Comparison of ENCODE assay signal across 36 cellular contexts in genomic region chr6:81854474-81854873, GRCh38.
DNase-seq lines count a peak whose midpoint lies in the region; ATAC-seq, FAIRE-seq and TF ChIP-seq lines count a peak whose summit lies in the region.
"Had no signal": no experiment of that assay in that cellular context is flagged by ENCODE, and none has a peak within 500 bp of the region (broad histone marks: within the 10 kb centered on the region; RNA-seq: fewer than 3 reads in every experiment).

No MANE protein-coding gene starts in this region.

- CTCF ChIA-PET in HepG2 (lab: Yijun Ruan, JAX; ENCODE audit: low intra/inter-chr PET ratio, low total read pairs), result no interaction called here
- CTCF ChIA-PET in Caco-2 (lab: Charles Lee), result no interaction called here
- CTCF ChIA-PET in HEK293T (lab: Yijun Ruan, JAX), result no interaction called here
- CTCF ChIA-PET in endothelial cell of umbilical vein (lab: Charles Lee), result no interaction called here
- CTCF ChIA-PET in activated naive CD4-positive, alpha-beta T cell treated with anti-CD3 and anti-CD28 coated beads for 36 hours (lab: Charles Lee), result interaction anchor here (1.0 kb wide), 1 partner anchor 13 kb away, joined by 3 read pairs; no protein-coding TSS in a partner anchor

- no TSS peak for BruUV-seq in HepG2 (replicated peaks; lab: Mats Ljungman, UMichigan)
- no TSS peak for BruUV-seq in Caco-2 (replicated peaks; lab: Mats Ljungman, UMichigan)
- BruUV-seq in endothelial cell of umbilical vein (replicated peaks; lab: Mats Ljungman, UMichigan), result no TSS peak

- H3K9ac ChIP-seq in HepG2 (ENCODE audit: insufficient read depth, low read depth, low read length), result no peak overlapping the region
- H3K9ac ChIP-seq in endothelial cell of umbilical vein (replicated peaks; ENCODE audit: extremely low read depth, insufficient read depth, low read length), result peak overlapping the region; percentile 3
- H3K9ac ChIP-seq: BLaER1; BLaER1 treated with 17β-estradiol and CSF1 and Interleukin-3, amounts not matched to agents 10 nM and 100 nM had no signal

- no peak overlapping the region for H2AFZ ChIP-seq in HepG2 (ENCODE audit: low read length)
- H2AFZ ChIP-seq in endothelial cell of umbilical vein (ENCODE audit: low read depth, low read length), result no peak overlapping the region

- H3K4me2 ChIP-seq in HepG2 (ENCODE audit: low read depth, low read length) (peak overlapping the region; percentile 25; the same call in 1 of the 2 replicates), endothelial cell of umbilical vein (ENCODE audit: insufficient read depth, low read length) (peak overlapping the region; percentile 87)
- H3K4me2 ChIP-seq: A549; BLaER1; BLaER1 treated with 17β-estradiol and CSF1 and Interleukin-3, amounts not matched to agents 10 nM and 100 nM had no signal

- TF ChIP-seq CTCF in HepG2 (CRISPR knock-in tag; IDR thresholded peaks at IDR 0.05), result no peak
- no peak for TF ChIP-seq CTCF in right lobe of liver (IDR thresholded peaks at IDR 0.05)
- TF ChIP-seq CTCF in Caco-2 (IDR thresholded peaks at IDR 0.05; ENCODE audit: insufficient read depth in 1 of 2, low read depth in 1 of 2, low read length in 1 of 2, severe bottlenecking in 1 of 2, unreplicated experiment in 1 of 2), result no peak
- no peak for TF ChIP-seq CTCF in endothelial cell of umbilical vein (IDR thresholded peaks at IDR 0.05; ENCODE audit: extremely low read depth in 1 of 2, insufficient read depth in 1 of 2, low read depth in 1 of 2, low read length in 2 of 2)
- no peak for TF ChIP-seq CTCF in mesothelial cell of epicardium (IDR thresholded peaks at IDR 0.05; ENCODE audit: unreplicated experiment)

- POLR2A ChIA-PET in HepG2 (lab: Yijun Ruan, JAX) (no interaction called here), Caco-2 (lab: Charles Lee) (no interaction called here), HEK293T (lab: Yijun Ruan, JAX) (no interaction called here), endothelial cell of umbilical vein (lab: Charles Lee) (no interaction called here)

- ATAC-seq in HepG2 (no peak), right lobe of liver (no peak), GM19467 (IDR thresholded peaks at IDR 0.05; ENCODE audit: unreplicated experiment) (no peak)
- ATAC-seq: A549; CD8-positive, alpha-beta T cell had no signal

- H3K9me3 ChIP-seq in HepG2 (ENCODE audit: low read length), result no peaks in the 10 kb centered on the region
- no peaks in the 10 kb centered on the region for H3K9me3 ChIP-seq in right lobe of liver
- H3K9me3 ChIP-seq in Caco-2, result no peaks in the 10 kb centered on the region; the same call in 1 of the 2 replicates
- no peaks in the 10 kb centered on the region for H3K9me3 ChIP-seq in endothelial cell of umbilical vein (replicated peaks; ENCODE audit: control insufficient read depth, insufficient read depth, low read length)
- H3K9me3 ChIP-seq: A549; BE2C; BLaER1; BLaER1 treated with 17β-estradiol and CSF1 and Interleukin-3, amounts not matched to agents 10 nM and 100 nM had no signal

- no peaks in the 10 kb centered on the region for H3K36me3 ChIP-seq in HepG2 (replicated peaks in 1 of 2; ENCODE audit: control insufficient read depth in 1 of 2, insufficient read depth in 2 of 2, low read length in 2 of 2)
- no peaks in the 10 kb centered on the region for H3K36me3 ChIP-seq in right lobe of liver
- H3K36me3 ChIP-seq in Caco-2 (ENCODE audit: control insufficient read depth, insufficient read depth, low read length), result no peaks in the 10 kb centered on the region
- no peaks in the 10 kb centered on the region for H3K36me3 ChIP-seq in endothelial cell of umbilical vein (ENCODE audit: control insufficient read depth in 2 of 2, extremely low read depth in 1 of 2, insufficient read depth in 2 of 2, low read length in 2 of 2)
- H3K36me3 ChIP-seq: BE2C; BLaER1; BLaER1 treated with 17β-estradiol and CSF1 and Interleukin-3, amounts not matched to agents 10 nM and 100 nM had no signal

- H3K4me1 Mint-ChIP-seq in Caco-2 (ENCODE audit: low read depth, unreplicated experiment) (peaks cover 37% of the 10 kb centered on the region), mesothelial cell of epicardium (peaks cover 16% of the 10 kb centered on the region)
- no peaks in the 10 kb centered on the region for H3K4me1 Mint-ChIP-seq in activated naive CD4-positive, alpha-beta T cell treated with anti-CD3 and anti-CD28 coated beads for 36 hours (ENCODE audit: low read depth)
- H3K4me1 Mint-ChIP-seq: B cell; CD14-positive monocyte; CD4-positive, alpha-beta memory T cell; CD4-positive, CD25-positive, alpha-beta regulatory T cell; CD8-positive, alpha-beta memory T cell had no signal

- TF ChIP-seq EP300 in HepG2 (IDR thresholded peaks at IDR 0.05; ENCODE audit: low read depth in 2 of 2, low read length in 2 of 2) (peak in 1 of 2 experiments; percentile 16; a peak in 1 of 4 replicates), HepG2 (CRISPR knock-in tag; IDR thresholded peaks at IDR 0.05; ENCODE audit: borderline replicate concordance) (no peak)

- intact Hi-C loops in HepG2 (cut with micrococcal nuclease; ENCODE audit: unreplicated experiment) (loop anchor here (10.0 kb wide), 1 partner anchor 150 kb away; no protein-coding TSS in a partner anchor), right lobe of liver (cut with DNase I) (no loop called here), Caco-2 (cut with micrococcal nuclease; ENCODE audit: unreplicated experiment) (loop anchor here (1.0 to 5.0 kb wide), 7 partner anchors 9 to 292 kb away; partner anchors contain the start of gene TENT5A), endothelial cell of umbilical vein (cut with micrococcal nuclease) (loop anchor here (1.0 to 2.0 kb wide), 4 partner anchors 11 to 102 kb away; partner anchors contain the start of gene TENT5A)
- intact Hi-C loops in activated naive CD4-positive, alpha-beta T cell treated with anti-CD3 and anti-CD28 coated beads for 36 hours (cut with micrococcal nuclease), result no loop called here

- dilution Hi-C loops in endothelial cell of umbilical vein (cut with MboI; ENCODE audit: extremely low pct_ligation_motif_present, low sequenced_read_pairs), result no loop called here

- H3K27me3 ChIP-seq in HepG2 (ENCODE audit: control insufficient read depth in 1 of 2, insufficient read depth in 2 of 2, low read length in 2 of 2) (no peaks in the 10 kb centered on the region), right lobe of liver (no peaks in the 10 kb centered on the region), Caco-2 (replicated peaks; ENCODE audit: control insufficient read depth, insufficient read depth, low read length) (no peaks in the 10 kb centered on the region), endothelial cell of umbilical vein (ENCODE audit: control insufficient read depth in 2 of 2, insufficient read depth in 2 of 2, low read length in 2 of 2) (no peaks in the 10 kb centered on the region)
- H3K27me3 ChIP-seq: BE2C; BLaER1; BLaER1 treated with 17β-estradiol and CSF1 and Interleukin-3, amounts not matched to agents 10 nM and 100 nM had no signal

- no peak for TF ChIP-seq RAD21 in HepG2 (CRISPR knock-in tag; IDR thresholded peaks at IDR 0.05)

- DNase-seq in HepG2 (ENCODE audit: low spot score) (no peak), right lobe of liver (no peak), Caco-2 (peak; percentile 59 to 65), HEK293T (ENCODE audit: extremely low spot score) (no peak), endothelial cell of umbilical vein (ENCODE audit: low read depth, low spot score) (no peak), mesothelial cell of epicardium (ENCODE audit: low spot score in 2 of 2, unreplicated experiment in 2 of 2) (no peak)
- no peak for DNase-seq in activated naive CD4-positive, alpha-beta T cell treated with anti-CD3 and anti-CD28 coated beads for 36 hours
- DNase-seq: 8988T; ACHN; AML-193; BE2C; C1 segment of cervical spinal cord; Calu3; CD4-positive, alpha-beta memory T cell; CD4-positive, alpha-beta T cell; CD4-positive, CD25-positive, alpha-beta regulatory T cell; CD8-positive, alpha-beta memory T cell; CD8-positive, alpha-beta T cell; COR-L47; DMS 273 treated with DMSO at 0.1 percent for 48 hours; DMS153; DMS53; DMS79; DMS79 treated with DMSO at 0.1 percent for 48 hours; DND-41; EL had no signal

- FAIRE-seq in HepG2 (lab: Jason Lieb, UNC), result no peak
- peak; percentile 24 for FAIRE-seq in endothelial cell of umbilical vein (lab: Jason Lieb, UNC)
- FAIRE-seq: A204.1, A549, D721Med had no signal

- H3K27me3 Mint-ChIP-seq in Caco-2 (ENCODE audit: insufficient read depth, unreplicated experiment) (no peaks in the 10 kb centered on the region), mesothelial cell of epicardium (ENCODE audit: low read depth) (no peaks in the 10 kb centered on the region)
- no peaks in the 10 kb centered on the region for H3K27me3 Mint-ChIP-seq in activated naive CD4-positive, alpha-beta T cell treated with anti-CD3 and anti-CD28 coated beads for 36 hours (ENCODE audit: low read depth)
- H3K27me3 Mint-ChIP-seq: B cell; CD4-positive, alpha-beta T cell had no signal

- H4K20me1 ChIP-seq in HepG2 (ENCODE audit: insufficient read depth, low read length), result no peaks in the 10 kb centered on the region
- no peaks in the 10 kb centered on the region for H4K20me1 ChIP-seq in endothelial cell of umbilical vein (replicated peaks; ENCODE audit: control insufficient read depth, extremely low read depth, insufficient read depth, low read length)
- H4K20me1 ChIP-seq: BLaER1; BLaER1 treated with 17β-estradiol and CSF1 and Interleukin-3, amounts not matched to agents 10 nM and 100 nM had no signal

- H3K9me3 Mint-ChIP-seq in Caco-2 (ENCODE audit: unreplicated experiment) (peaks cover 14% of the 10 kb centered on the region), mesothelial cell of epicardium (peaks cover 4% of the 10 kb centered on the region)
- H3K9me3 Mint-ChIP-seq in activated naive CD4-positive, alpha-beta T cell treated with anti-CD3 and anti-CD28 coated beads for 36 hours, result no peaks in the 10 kb centered on the region

- no peaks in the 10 kb centered on the region for H3K9me1 ChIP-seq in endothelial cell of umbilical vein (replicated peaks; ENCODE audit: control insufficient read depth, extremely low read depth, insufficient read depth, low read length)

- H3K4me3 ChIP-seq in HepG2 (replicated peaks in 1 of 3; ENCODE audit: insufficient read depth in 1 of 3, low read depth in 2 of 3, low read length in 3 of 3) (no peak overlapping the region), right lobe of liver (no peak overlapping the region), Caco-2 (ENCODE audit: low read depth, low read length) (no peak overlapping the region), endothelial cell of umbilical vein (replicated peaks in 1 of 3; ENCODE audit: insufficient read depth in 1 of 3, low read depth in 1 of 3, low read length in 3 of 3) (no peak overlapping the region)
- H3K4me3 ChIP-seq: A549; BLaER1; BLaER1 treated with 17β-estradiol and CSF1 and Interleukin-3, amounts not matched to agents 10 nM and 100 nM had no signal

- H3K4me1 ChIP-seq in HepG2 (ENCODE audit: insufficient read depth, low read length) (peaks cover 26% of the 10 kb centered on the region), right lobe of liver (no peaks in the 10 kb centered on the region), Caco-2 (peaks cover 52% of the 10 kb centered on the region), endothelial cell of umbilical vein (ENCODE audit: control insufficient read depth, extremely low read depth, insufficient read depth, low read length) (peaks cover 16% of the 10 kb centered on the region)
- H3K4me1 ChIP-seq: A549; BE2C; BLaER1; BLaER1 treated with 17β-estradiol and CSF1 and Interleukin-3, amounts not matched to agents 10 nM and 100 nM had no signal

- H3K79me2 ChIP-seq in HepG2 (ENCODE audit: insufficient read depth, low read length) (no peaks in the 10 kb centered on the region), endothelial cell of umbilical vein (ENCODE audit: control insufficient read depth, insufficient read depth, low read length) (no peaks in the 10 kb centered on the region)

- peak overlapping the region; percentile 58 for H3K4me3 Mint-ChIP-seq in Caco-2 (ENCODE audit: unreplicated experiment)
- no peak overlapping the region for H3K4me3 Mint-ChIP-seq in activated naive CD4-positive, alpha-beta T cell treated with anti-CD3 and anti-CD28 coated beads for 36 hours
- H3K4me3 Mint-ChIP-seq in mesothelial cell of epicardium, result no peak overlapping the region
- H3K4me3 Mint-ChIP-seq: B cell; CD14-positive monocyte; CD4-positive, alpha-beta memory T cell; CD4-positive, alpha-beta T cell; CD4-positive, CD25-positive, alpha-beta regulatory T cell; CD8-positive, alpha-beta memory T cell; CD8-positive, alpha-beta T cell had no signal

- peak overlapping the region; percentile 87 for H3K27ac Mint-ChIP-seq in Caco-2 (ENCODE audit: unreplicated experiment)
- no peak overlapping the region for H3K27ac Mint-ChIP-seq in activated naive CD4-positive, alpha-beta T cell treated with anti-CD3 and anti-CD28 coated beads for 36 hours
- H3K27ac Mint-ChIP-seq in mesothelial cell of epicardium, result no peak overlapping the region
- H3K27ac Mint-ChIP-seq: B cell; CD14-positive monocyte; CD4-positive, alpha-beta memory T cell; CD4-positive, alpha-beta T cell; CD4-positive, CD25-positive, alpha-beta regulatory T cell; CD8-positive, alpha-beta memory T cell; CD8-positive, alpha-beta T cell had no signal

- H3K36me3 Mint-ChIP-seq in Caco-2 (ENCODE audit: insufficient read depth, unreplicated experiment) (peaks cover under 1% of the 10 kb centered on the region), mesothelial cell of epicardium (no peaks in the 10 kb centered on the region)
- H3K36me3 Mint-ChIP-seq in activated naive CD4-positive, alpha-beta T cell treated with anti-CD3 and anti-CD28 coated beads for 36 hours (ENCODE audit: low read depth), result no peaks in the 10 kb centered on the region
- H3K36me3 Mint-ChIP-seq: CD14-positive monocyte; CD4-positive, alpha-beta memory T cell; CD4-positive, CD25-positive, alpha-beta regulatory T cell; CD8-positive, alpha-beta memory T cell; CD8-positive, alpha-beta T cell had no signal

- no peak for TF ChIP-seq POLR2A in HepG2 (IDR thresholded peaks at IDR 0.05; ENCODE audit: insufficient read depth in 1 of 2, low read depth in 2 of 2, low read length in 2 of 2)
- TF ChIP-seq POLR2A in right lobe of liver (IDR thresholded peaks at IDR 0.05), result no peak
- no peak for TF ChIP-seq POLR2A in endothelial cell of umbilical vein (IDR thresholded peaks at IDR 0.05; ENCODE audit: low read depth, low read length)

- H3K27ac ChIP-seq in HepG2 (ENCODE audit: extremely low read length, insufficient read depth, low read length), result no peak overlapping the region
- H3K27ac ChIP-seq in right lobe of liver, result no peak overlapping the region
- H3K27ac ChIP-seq in endothelial cell of umbilical vein (ENCODE audit: insufficient read depth, low read depth, low read length), result no peak overlapping the region
- H3K27ac ChIP-seq: 22Rv1; A549; BLaER1; BLaER1 treated with 17β-estradiol and CSF1 and Interleukin-3, amounts not matched to agents 10 nM and 100 nM; C4-2B had no signal

- WGBS in HepG2 (ENCODE audit: low lambda C conversion rate), result 15% methylated on average over 2 of the region's 2 CpGs
- 46% methylated on average over 2 of the region's 2 CpGs for WGBS in right lobe of liver (ENCODE audit: insufficient coverage, low coverage, low lambda C conversion rate, missing lambda C conversion rate)

- in situ Hi-C loops in HepG2 (cut with HindIII; ENCODE audit: extremely low pct_ligation_motif_present, low pct_unique_long_range_greater_than_20kb), result no loop called here

Comparison
In these comparisons a context has a peak if more than half of its experiments do, and no peak if none do; other contexts are left out.
1. intact Hi-C loops: an anchor here in HepG2 (10.0 kb wide), Caco-2 (1.0 to 5.0 kb wide) and endothelial cell of umbilical vein (1.0 to 2.0 kb wide); none called in right lobe of liver and activated naive CD4-positive, alpha-beta T cell treated with anti-CD3 and anti-CD28 coated beads for 36 hours.
2. DNase-seq: peak in Caco-2 (2 of 2); none in HepG2 (single experiment), right lobe of liver (0 of 3), HEK293T (single experiment), endothelial cell of umbilical vein (single experiment), activated naive CD4-positive, alpha-beta T cell treated with anti-CD3 and anti-CD28 coated beads for 36 hours (single experiment) and mesothelial cell of epicardium (0 of 2).